In the genomic region with DNA sequence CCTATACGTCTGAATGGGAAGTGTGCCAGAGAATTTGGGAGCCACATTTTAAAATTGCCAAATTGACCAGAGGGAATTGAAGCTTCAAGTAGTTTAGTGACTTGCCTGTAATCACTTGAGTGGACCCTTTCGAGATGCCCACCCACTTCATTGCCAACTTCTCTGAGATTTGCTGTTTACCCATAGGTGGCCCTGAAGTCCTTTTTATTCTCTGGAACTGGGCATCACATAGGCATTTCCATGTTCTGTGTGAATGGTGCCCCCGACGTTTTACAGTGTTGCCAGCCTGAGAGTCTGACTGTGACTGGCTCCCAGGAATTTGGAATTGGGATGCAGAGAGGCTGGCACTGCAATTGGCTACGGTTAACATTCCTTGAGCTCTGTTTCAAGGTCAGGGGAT, we compare ENCODE assay signal across 29 cellular contexts.
"Had no signal": no experiment of that assay in that cellular context is flagged by ENCODE, and none has a peak within 500 bp of the region (broad histone marks: within the 10 kb centered on the region; RNA-seq: fewer than 3 reads in every experiment).

No MANE protein-coding gene starts in this region.

- H3K27me3 Mint-ChIP-seq: stimulated activated memory B cell treated with anti-CD40 and anti-IgM and Interleukin-4, amounts not matched to agents 10 μg/mL and 1 μg/mL and 100 μg/mL, for 72 hours; stimulated activated naive B cell treated with anti-CD40 and anti-IgM and Interleukin-4, amounts not matched to agents 10 μg/mL and 1 μg/mL and 100 μg/mL, for 72 hours; stimulated activated naive CD8-positive, alpha-beta T cell treated with anti-CD3 and anti-CD28 coated beads, Interleukin-15, amount 100 ng/mL, for 72 hours; stimulated activated naive CD8-positive, alpha-beta T cell treated with anti-CD3 and anti-CD28 coated beads, Interleukin-15, Interleukin-2, amounts not matched to agents 100 ng/mL and 50 ng/mL, for 24 hours; type B pancreatic cell had no signal

- DNase-seq: stimulated activated CD4-positive, alpha-beta T cell treated with anti-CD3 and anti-CD28 coated beads, Interleukin-2, amount 100 ng/mL, for 48 hours; stimulated activated CD4-positive, alpha-beta T cell treated with anti-CD3 and anti-CD28 coated beads, Interleukin-4, amount 100 ng/mL, for 1 hour; stimulated activated CD4-positive, alpha-beta T cell treated with anti-CD3 and anti-CD28 coated beads, Interleukin-4, amount 100 ng/mL, for 24 hours; stimulated activated CD4-positive, alpha-beta T cell treated with anti-CD3 and anti-CD28 coated beads, Interleukin-4, amount 100 ng/mL, for 4 hours; stimulated activated CD8-positive, alpha-beta memory T cell treated with anti-CD3 and anti-CD28 coated beads, Interleukin-4, amount 100 ng/mL, for 48 hours; stimulated activated naive B cell treated with anti-CD40 and anti-IgM and Interleukin-4, amounts not matched to agents 10 μg/mL and 1 μg/mL and 100 μg/mL, for 72 hours; stimulated activated naive CD4-positive, alpha-beta T cell; stimulated activated naive CD4-positive, alpha-beta T cell treated with Interleukin-2 at 50 U/mL for 16 hours; stimulated activated naive CD8-positive, alpha-beta T cell treated with anti-CD3 and anti-CD28 coated beads, Interleukin-15, amount 100 ng/mL, for 72 hours; stimulated activated naive CD8-positive, alpha-beta T cell treated with anti-CD3 and anti-CD28 coated beads, Interleukin-15, Interleukin-2, amounts not matched to agents 100 U/mL and 50 U/mL, for 24 hours; stomach; substantia nigra; testis; thyroid gland; tibial artery; transverse colon; trophoblast cell; upper lobe of left lung; upper lobe of right lung; uterus had no signal

- FAIRE-seq: urothelium cell line had no signal

- H3K4me1 ChIP-seq: suprapubic skin, tibial artery, transverse colon, upper lobe of right lung, vagina had no signal

- H3K4me3 ChIP-seq: stomach, suprapubic skin, testis, thoracic aorta, thyroid gland, tibial artery, tibial nerve, transverse colon, upper lobe of left lung, upper lobe of right lung, uterus, vagina had no signal

- H3K27ac ChIP-seq: stomach, suprapubic skin, testis, thoracic aorta, thyroid gland, tibial artery, tibial nerve, transverse colon, upper lobe of left lung, upper lobe of right lung, uterus, vagina had no signal

- ATAC-seq: stimulated activated effector memory CD8-positive, alpha-beta T cell treated with anti-CD3 and anti-CD28 coated beads, Interleukin-12 subunit alpha, Interleukin-12 subunit beta, amount 100 ng/mL, for 72 hours; stimulated activated memory B cell treated with anti-CD40 and anti-IgM and Interleukin-4, amounts not matched to agents 10 μg/mL and 1 μg/mL and 100 μg/mL, for 72 hours; stimulated activated naive B cell treated with anti-CD40 and anti-IgM and Interleukin-4, amounts not matched to agents 10 μg/mL and 1 μg/mL and 100 μg/mL, for 72 hours; stimulated activated naive CD8-positive, alpha-beta T cell treated with anti-CD3 and anti-CD28 coated beads, Interleukin-15, amount 100 ng/mL, for 72 hours; stimulated activated naive CD8-positive, alpha-beta T cell treated with anti-CD3 and anti-CD28 coated beads, Interleukin-15, Interleukin-2, amounts not matched to agents 100 U/mL and 50 U/mL, for 24 hours; upper lobe of right lung had no signal

- H3K36me3 ChIP-seq: stomach, suprapubic skin, thoracic aorta, thyroid gland, tibial artery, transverse colon, upper lobe of left lung, upper lobe of right lung, uterus, vagina had no signal

- H3K27me3 ChIP-seq: stomach, suprapubic skin, testis, thyroid gland, tibial artery, tibial nerve, transverse colon, upper lobe of left lung, upper lobe of right lung, uterus, vagina had no signal

- H3K4me1 Mint-ChIP-seq: stimulated activated effector memory CD8-positive, alpha-beta T cell treated with anti-CD3 and anti-CD28 coated beads, Interleukin-12 subunit alpha, Interleukin-12 subunit beta, amount 100 ng/mL, for 72 hours; stimulated activated memory B cell treated with anti-CD40 and anti-IgM and Interleukin-4, amounts not matched to agents 10 μg/mL and 1 μg/mL and 100 μg/mL, for 72 hours; stimulated activated naive B cell treated with anti-CD40 and anti-IgM and Interleukin-4, amounts not matched to agents 10 μg/mL and 1 μg/mL and 100 μg/mL, for 72 hours; stimulated activated naive CD8-positive, alpha-beta T cell treated with anti-CD3 and anti-CD28 coated beads, Interleukin-15, amount 100 ng/mL, for 72 hours had no signal

- H3K4me3 Mint-ChIP-seq: stimulated activated effector memory CD8-positive, alpha-beta T cell treated with anti-CD3 and anti-CD28 coated beads, Interleukin-12 subunit alpha, Interleukin-12 subunit beta, amount 100 ng/mL, for 72 hours; stimulated activated memory B cell treated with anti-CD40 and anti-IgM and Interleukin-4, amounts not matched to agents 10 μg/mL and 1 μg/mL and 100 μg/mL, for 72 hours; stimulated activated naive B cell treated with anti-CD40 and anti-IgM and Interleukin-4, amounts not matched to agents 10 μg/mL and 1 μg/mL and 100 μg/mL, for 72 hours; stimulated activated naive CD8-positive, alpha-beta T cell treated with anti-CD3 and anti-CD28 coated beads, Interleukin-15, amount 100 ng/mL, for 72 hours; stimulated activated naive CD8-positive, alpha-beta T cell treated with anti-CD3 and anti-CD28 coated beads, Interleukin-15, Interleukin-2, amounts not matched to agents 100 ng/mL and 50 ng/mL, for 24 hours; type B pancreatic cell had no signal

- H3K36me3 Mint-ChIP-seq: stimulated activated effector memory CD8-positive, alpha-beta T cell treated with anti-CD3 and anti-CD28 coated beads, Interleukin-12 subunit alpha, Interleukin-12 subunit beta, amount 100 ng/mL, for 72 hours; type B pancreatic cell had no signal

- H3K9me3 Mint-ChIP-seq: stimulated activated effector memory CD8-positive, alpha-beta T cell treated with anti-CD3 and anti-CD28 coated beads, Interleukin-12 subunit alpha, Interleukin-12 subunit beta, amount 100 ng/mL, for 72 hours; stimulated activated memory B cell treated with anti-CD40 and anti-IgM and Interleukin-4, amounts not matched to agents 10 μg/mL and 1 μg/mL and 100 μg/mL, for 72 hours; stimulated activated naive CD8-positive, alpha-beta T cell treated with anti-CD3 and anti-CD28 coated beads, Interleukin-15, amount 100 ng/mL, for 72 hours had no signal

- H3K27ac Mint-ChIP-seq: stimulated activated effector memory CD8-positive, alpha-beta T cell treated with anti-CD3 and anti-CD28 coated beads, Interleukin-12 subunit alpha, Interleukin-12 subunit beta, amount 100 ng/mL, for 72 hours; stimulated activated memory B cell treated with anti-CD40 and anti-IgM and Interleukin-4, amounts not matched to agents 10 μg/mL and 1 μg/mL and 100 μg/mL, for 72 hours; stimulated activated naive B cell treated with anti-CD40 and anti-IgM and Interleukin-4, amounts not matched to agents 10 μg/mL and 1 μg/mL and 100 μg/mL, for 72 hours; stimulated activated naive CD8-positive, alpha-beta T cell treated with anti-CD3 and anti-CD28 coated beads, Interleukin-15, Interleukin-2, amounts not matched to agents 100 ng/mL and 50 ng/mL, for 24 hours; type B pancreatic cell had no signal

- H3K9me3 ChIP-seq: stomach, suprapubic skin, testis, thoracic aorta, thyroid gland, tibial artery, tibial nerve, transverse colon, upper lobe of left lung, upper lobe of right lung, uterus, vagina had no signal
